9 cellular contexts compared by ENCODE assay signal in genomic region chr1:11550664-11551283, GRCh38.
A peak's percentile ranks its signal among the peaks of the same experiment; 100 is the strongest.
DNase-seq lines count a peak whose midpoint lies in the region; ATAC-seq lines count a peak whose summit lies in the region.
"Had no signal": no experiment of that assay in that cellular context is flagged by ENCODE, and none has a peak within 500 bp of the region (broad histone marks: within the 10 kb centered on the region; RNA-seq: fewer than 3 reads in every experiment).

No MANE protein-coding gene starts in this region.

- H3K4me1 ChIP-seq in CD4-positive, CD25-positive, alpha-beta regulatory T cell (ENCODE audit: control insufficient read depth, insufficient read depth, low read length, poor library complexity, severe bottlenecking): no peaks in the 10 kb centered on the region

- peaks cover 0 to 1% (median 0%) of the 10 kb centered on the region in 7 donors for H3K9me3 Mint-ChIP-seq in CD4-positive, CD25-positive, alpha-beta regulatory T cell

- H3K27ac Mint-ChIP-seq in CD4-positive, CD25-positive, alpha-beta regulatory T cell: no peak overlapping the region
- H3K27ac Mint-ChIP-seq: activated naive CD4-positive, alpha-beta T cell treated with anti-CD3 and anti-CD28 coated beads, Interleukin-2, amount 50 U/mL, for 72 hours had no signal

- H3K4me3 ChIP-seq in CD4-positive, CD25-positive, alpha-beta regulatory T cell (ENCODE audit: low read depth, low read length): no peak overlapping the region

- H3K27me3 Mint-ChIP-seq in CD4-positive, CD25-positive, alpha-beta regulatory T cell: peaks cover 10% of the 10 kb centered on the region

- no peak overlapping the region for H3K27ac ChIP-seq in CD4-positive, CD25-positive, alpha-beta regulatory T cell (ENCODE audit: insufficient read depth, low read length, poor library complexity, severe bottlenecking)

- H3K9me3 ChIP-seq in CD4-positive, CD25-positive, alpha-beta regulatory T cell (ENCODE audit: control insufficient read depth in 2 of 2, low read length in 2 of 2): no peaks in the 10 kb centered on the region

- no peaks in the 10 kb centered on the region for H3K4me1 Mint-ChIP-seq in CD4-positive, CD25-positive, alpha-beta regulatory T cell

- H3K27me3 ChIP-seq in CD4-positive, CD25-positive, alpha-beta regulatory T cell (ENCODE audit: control insufficient read depth, insufficient read depth, low read length): peaks cover 3% of the 10 kb centered on the region

- DNase-seq in CD4-positive, CD25-positive, alpha-beta regulatory T cell: peak in 2 of 3 donors; percentile 5 to 38
- DNase-seq in KG1 (lab: John Stamatoyannopoulos, UW): peak; percentile 59
- DNase-seq in activated naive CD4-positive, alpha-beta T cell treated with anti-CD3 and anti-CD28 coated beads, Interleukin-2, amount 50 U/mL, for 16 hours: peak; percentile 29
- DNase-seq in hypothalamus (lab: John Stamatoyannopoulos, UW): peak in 32 of 51 donors; percentile 4 to 56 (median 22)
- DNase-seq in stimulated activated CD4-positive, alpha-beta T cell treated with anti-CD3 and anti-CD28 coated beads, Interleukin-4, amount 100 ng/mL, for 1 hour: peak; percentile 22
- no peak for DNase-seq in NK-92 treated with Interleukin-12 subunit alpha and Interleukin-12 subunit beta, amount 100 ng/mL, for 24 hours (lab: John Stamatoyannopoulos, UW)

- H3K4me3 Mint-ChIP-seq in CD4-positive, CD25-positive, alpha-beta regulatory T cell: no peak overlapping the region

- no peaks in the 10 kb centered on the region for H3K36me3 ChIP-seq in CD4-positive, CD25-positive, alpha-beta regulatory T cell (ENCODE audit: control insufficient read depth, insufficient read depth, low read length)

- no peak for ATAC-seq in CD4-positive, CD25-positive, alpha-beta regulatory T cell (ENCODE audit: low read depth in 2 of 2)
- no peak for ATAC-seq in GM19035 (IDR thresholded peaks at IDR 0.05; ENCODE audit: unreplicated experiment)
- ATAC-seq in GM21737 (IDR thresholded peaks at IDR 0.05; ENCODE audit: unreplicated experiment): no peak
- ATAC-seq: activated naive CD4-positive, alpha-beta T cell treated with anti-CD3 and anti-CD28 coated beads, Interleukin-2, amount 50 U/mL, for 72 hours had no signal

- H3K36me3 Mint-ChIP-seq in CD4-positive, CD25-positive, alpha-beta regulatory T cell: no peaks in the 10 kb centered on the region
